11 cellular contexts compared by ENCODE assay signal in the genomic region with DNA sequence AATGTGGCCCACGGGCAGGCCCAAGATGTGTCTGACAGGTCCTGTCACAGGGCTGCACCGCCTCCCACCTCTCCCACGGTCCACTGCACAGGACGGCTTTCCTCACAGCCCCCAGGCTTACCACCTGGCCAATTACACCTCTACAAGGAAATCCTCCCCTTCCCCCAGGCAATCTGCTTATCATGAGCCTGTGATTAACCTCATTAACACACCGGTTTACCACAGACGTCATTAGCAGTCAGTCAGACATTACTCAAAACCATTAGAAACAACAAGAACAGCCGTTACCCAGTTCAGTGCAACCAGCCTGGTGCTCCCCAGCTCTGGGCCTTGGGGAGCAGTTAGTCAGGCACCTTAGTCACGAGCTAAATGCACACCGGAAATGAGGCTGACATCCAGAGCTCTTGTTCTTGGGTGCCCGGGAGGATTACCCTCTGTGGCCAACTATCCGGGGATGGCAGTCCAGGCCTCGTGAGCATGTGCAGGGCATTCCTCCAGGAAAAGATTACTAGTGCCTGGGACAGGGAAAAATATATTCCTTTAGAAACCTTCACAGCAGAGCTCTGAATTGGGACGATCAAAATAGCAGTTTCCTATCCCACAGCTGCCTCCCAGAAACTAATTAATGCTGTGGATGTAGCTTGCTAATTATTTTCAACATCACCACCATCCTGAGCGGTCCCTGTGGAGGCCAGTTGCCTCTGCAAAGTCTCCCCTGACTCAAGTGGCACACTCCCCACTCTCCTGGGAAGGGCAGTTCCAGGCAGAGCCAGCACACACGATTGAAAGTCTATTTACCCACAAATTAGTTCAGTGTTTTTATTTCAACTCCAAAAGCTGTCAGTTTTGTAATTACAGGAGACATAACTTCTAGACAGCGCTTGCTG. TPM values are rescaled to one million over a fixed set of nuclear protein-coding genes. Genes with fewer than 3 reads are reported as not detected.
DNase-seq lines count a peak whose midpoint lies in the region; ATAC-seq and TF ChIP-seq lines count a peak whose summit lies in the region.
"Had no signal": no experiment of that assay in that cellular context is flagged by ENCODE, and none has a peak within 500 bp of the region (broad histone marks: within the 10 kb centered on the region; RNA-seq: fewer than 3 reads in every experiment).

No MANE protein-coding gene starts in this region.

- no peaks in the 10 kb centered on the region for H3K27me3 ChIP-seq in CD8-positive, alpha-beta memory T cell (ENCODE audit: insufficient read depth, low read length, poor library complexity, severe bottlenecking)
- no peaks in the 10 kb centered on the region for H3K27me3 ChIP-seq in WERI-Rb-1 (ENCODE audit: insufficient read depth, low read depth, severe bottlenecking)
- H3K27me3 ChIP-seq: cardiac muscle cell, neutrophil had no signal

- H3K36me3 ChIP-seq in CD8-positive, alpha-beta memory T cell (ENCODE audit: insufficient read depth, low read length) = peaks cover 14% of the 10 kb centered on the region
- no peaks in the 10 kb centered on the region for H3K36me3 ChIP-seq in WERI-Rb-1
- H3K36me3 ChIP-seq: cardiac muscle cell, neutrophil had no signal

- peak overlapping the region in 4 of 7 donors; percentile 17 to 59 (median 40) for H3K4me3 Mint-ChIP-seq in CD8-positive, alpha-beta memory T cell
- H3K4me3 Mint-ChIP-seq in memory B cell = peak overlapping the region; percentile 0

- peak in 3 of 5 donors; percentile 27 to 84 (median 75) for DNase-seq in CD8-positive, alpha-beta memory T cell
- DNase-seq in WERI-Rb-1 = peak; percentile 95
- no peak for DNase-seq in memory B cell (ENCODE audit: low spot score in 2 of 2)
- DNase-seq: NCI-H1048 had no signal

- no peak for TF ChIP-seq POLR2A in GM18505 (IDR thresholded peaks at IDR 0.05; ENCODE audit: borderline replicate concordance, extremely low read depth, insufficient read depth, insufficient read length)

- peaks cover 0 to 77% (median 18%) of the 10 kb centered on the region in 3 donors for H3K36me3 Mint-ChIP-seq in CD8-positive, alpha-beta memory T cell
- peaks cover 6% of the 10 kb centered on the region for H3K36me3 Mint-ChIP-seq in memory B cell

- peak overlapping the region; percentile 53 to 93 (median 88) for H3K27ac Mint-ChIP-seq in CD8-positive, alpha-beta memory T cell
- peak overlapping the region; percentile 2 for H3K27ac Mint-ChIP-seq in memory B cell

- no peaks in the 10 kb centered on the region for H3K9me3 ChIP-seq in CD8-positive, alpha-beta memory T cell (ENCODE audit: low read length)
- H3K9me3 ChIP-seq in WERI-Rb-1 (ENCODE audit: severe bottlenecking) = no peaks in the 10 kb centered on the region
- H3K9me3 ChIP-seq: neutrophil had no signal

- CTCF ChIA-PET in CD8-positive, alpha-beta memory T cell (lab: Charles Lee) = interaction anchor here (0.9 to 1.6 kb wide), 5 partner anchors 12 to 255 kb away, joined by 3 to 6 read pairs (median 6); no protein-coding TSS in a partner anchor

- peaks cover 29 to 47% (median 43%) of the 10 kb centered on the region in 3 donors for H3K4me1 Mint-ChIP-seq in CD8-positive, alpha-beta memory T cell
- H3K4me1 Mint-ChIP-seq in memory B cell = peaks cover 6% of the 10 kb centered on the region

- no peaks in the 10 kb centered on the region for H3K4me1 ChIP-seq in CD8-positive, alpha-beta memory T cell (ENCODE audit: insufficient read depth, low read length)

- POLR2A ChIA-PET in CD8-positive, alpha-beta memory T cell (lab: Charles Lee) = interaction anchor here (0.8 kb wide), 1 partner anchor 266 kb away, joined by 4 read pairs; a partner anchor contains a TSS

- TF ChIP-seq CTCF in WERI-Rb-1 (IDR thresholded peaks at IDR 0.05; ENCODE audit: low read depth, low read length) = no peak

- H3K9me3 Mint-ChIP-seq in CD8-positive, alpha-beta memory T cell = no peaks in the 10 kb centered on the region
- H3K9me3 Mint-ChIP-seq in memory B cell = no peaks in the 10 kb centered on the region

- no peak overlapping the region for H3K4me3 ChIP-seq in CD8-positive, alpha-beta memory T cell (ENCODE audit: low read length)
- peak overlapping the region; percentile 13 for H3K4me3 ChIP-seq in WERI-Rb-1 (ENCODE audit: low read depth, low read length)
- H3K4me3 ChIP-seq: cardiac muscle cell had no signal

- ATAC-seq in HG03442 (IDR thresholded peaks at IDR 0.05; ENCODE audit: unreplicated experiment) (peak; percentile 71), memory B cell (ENCODE audit: low read depth) (peak; percentile 83), GM18505 (IDR thresholded peaks at IDR 0.05; ENCODE audit: unreplicated experiment) (no peak), GM21619 (IDR thresholded peaks at IDR 0.05; ENCODE audit: unreplicated experiment) (no peak), HG03439 (IDR thresholded peaks at IDR 0.05; ENCODE audit: unreplicated experiment) (no peak), GM18498 (IDR thresholded peaks at IDR 0.05; ENCODE audit: unreplicated experiment) (no peak)

- no peaks in the 10 kb centered on the region for H3K27me3 Mint-ChIP-seq in CD8-positive, alpha-beta memory T cell
- H3K27me3 Mint-ChIP-seq in memory B cell = no peaks in the 10 kb centered on the region

- no peak overlapping the region for H3K27ac ChIP-seq in CD8-positive, alpha-beta memory T cell (ENCODE audit: low read depth, low read length)
- peak overlapping the region; percentile 75 for H3K27ac ChIP-seq in WERI-Rb-1
- H3K27ac ChIP-seq: cardiac muscle cell, neutrophil had no signal

RNA-seq across cellular contexts. Expression of a gene that starts 38.1 kb away (rescaled TPM):
- total RNA-seq in CD8-positive, alpha-beta memory T cell = 10 to 100 TPM; 10.2 to 10.6 TPM
- 2.8 TPM for polyA plus RNA-seq in CD8-positive, alpha-beta memory T cell

Comparison
In these comparisons a context has a peak if more than half of its experiments do, and no peak if none do; other contexts are left out.
1. DNase-seq: peak in CD8-positive, alpha-beta memory T cell (3 of 5) and WERI-Rb-1 (single experiment); none in memory B cell (0 of 2).
2. ATAC-seq: peak in HG03442 (single experiment) and memory B cell (single experiment); none in GM18505 (single experiment), GM21619 (single experiment), HG03439 (single experiment) and GM18498 (single experiment).